In genomic region chr19:46776927-46777911, GRCh38 we compare ENCODE assay signal across 13 cellular contexts. TPM values are rescaled to one million over a fixed set of nuclear protein-coding genes. Genes with fewer than 3 reads are reported as not detected.
DNase-seq lines count a peak whose midpoint lies in the region.
"Had no signal": no experiment of that assay in that cellular context is flagged by ENCODE, and none has a peak within 500 bp of the region (broad histone marks: within the 10 kb centered on the region; RNA-seq: fewer than 3 reads in every experiment).

No MANE protein-coding gene starts in this region.

- in situ Hi-C loops in SK-MEL-5 (cut with HindIII; ENCODE audit: low pct_unique_long_range_greater_than_20kb, low sequenced_read_pairs) = no loop called here

- peaks cover 21 to 26% of the 10 kb centered on the region in 2 donors for H3K4me1 Mint-ChIP-seq in immature natural killer cell

- no peak overlapping the region for H3K4me3 Mint-ChIP-seq in immature natural killer cell
- H3K4me3 Mint-ChIP-seq: naive thymus-derived CD8-positive, alpha-beta T cell had no signal

- H3K36me3 Mint-ChIP-seq in immature natural killer cell = peaks cover 9 to 24% (median 19%) of the 10 kb centered on the region in 3 donors

- peaks cover 0 to 2% (median 0%) of the 10 kb centered on the region in 3 donors for H3K27me3 Mint-ChIP-seq in immature natural killer cell (ENCODE audit: low read depth in 3 of 3)
- H3K27me3 Mint-ChIP-seq: naive thymus-derived CD8-positive, alpha-beta T cell had no signal

- H3K27ac Mint-ChIP-seq in immature natural killer cell = peak overlapping the region in 4 of 6 donors; percentile 37 to 80 (median 49)

- DNase-seq in COLO668 (lab: John Stamatoyannopoulos, UW; ENCODE audit: unreplicated experiment) (peak; percentile 46), GM03348 (ENCODE audit: low spot score) (peak; percentile 24), SK-MEL-5 (ENCODE audit: low read depth, low spot score) (peak; percentile 47), immature natural killer cell (no peak), NCI-H2196 treated with DMSO at 0.1 percent for 48 hours (lab: John Stamatoyannopoulos, UW; ENCODE audit: unreplicated experiment) (no peak), NOMO-1 treated with DMSO at 0.1 percent for 48 hours (lab: John Stamatoyannopoulos, UW; ENCODE audit: unreplicated experiment) (no peak)
- DNase-seq in activated CD8-positive, alpha-beta memory T cell treated with anti-CD3 and anti-CD28 coated beads, Interleukin-2, amount 50 U/mL, for 48 hours = no peak
- DNase-seq: gastrocnemius medialis; KBM-7; naive thymus-derived CD8-positive, alpha-beta T cell; NCI-H187; right lobe of liver; T-helper 1 cell had no signal

- no peaks in the 10 kb centered on the region for H3K9me3 Mint-ChIP-seq in immature natural killer cell
- H3K9me3 Mint-ChIP-seq: naive thymus-derived CD8-positive, alpha-beta T cell had no signal

RNA-seq across cellular contexts. Expression of gene SLC1A5, which starts 11.2 kb away (rescaled TPM):
- total RNA-seq in SK-MEL-5 (2014; rRNA removed; shearing (Covaris generic)) = 90.2 and 105 TPM in 2 replicates
- 221 and 258 TPM in 2 replicates for polyA plus RNA-seq in SK-MEL-5 (2015; cell fraction: cytosol; rRNA removed)
- polyA plus RNA-seq in SK-MEL-5 (2015; cell fraction: nucleus; rRNA removed) = 61.7 and 70.8 TPM in 2 replicates
- polyA plus RNA-seq in immature natural killer cell = 10 to 100 TPM; 17.4 to 37.7 (median 32.6) TPM

RNA-seq across cellular contexts. Expression of gene STRN4, which starts 31.0 kb away (rescaled TPM):
- 52.7 and 61.9 TPM in 2 replicates for total RNA-seq in SK-MEL-5 (2014; rRNA removed; shearing (Covaris generic))
- polyA plus RNA-seq in SK-MEL-5 (2015; cell fraction: cytosol; rRNA removed) = 107 and 144 TPM in 2 replicates
- polyA plus RNA-seq in SK-MEL-5 (2015; cell fraction: nucleus; rRNA removed) = 158 and 177 TPM in 2 replicates
- 10 to 100 TPM in 2 of 3 donors, 1 to 10 TPM in 1; 8.8 to 26.8 (median 10.8) TPM for polyA plus RNA-seq in immature natural killer cell

RNA-seq across cellular contexts. Expression of gene FKRP, which starts 31.4 kb away (rescaled TPM):
- 10.3 and 11.3 TPM in 2 replicates for total RNA-seq in SK-MEL-5 (2014; rRNA removed; shearing (Covaris generic))
- polyA plus RNA-seq in SK-MEL-5 (2015; cell fraction: cytosol; rRNA removed) = 25.0 and 25.4 TPM in 2 replicates
- polyA plus RNA-seq in SK-MEL-5 (2015; cell fraction: nucleus; rRNA removed) = 63.1 and 65.4 TPM in 2 replicates
- polyA plus RNA-seq in immature natural killer cell = 1 to 10 TPM in 2 of 3 donors, not detected in 1; 2.2 to 5.4 TPM

Comparison
In these comparisons a context has a peak if more than half of its experiments do, and no peak if none do; other contexts are left out.
1. DNase-seq: peak in COLO668 (single experiment), GM03348 (single experiment) and SK-MEL-5 (single experiment); none in immature natural killer cell (0 of 3), NCI-H2196 treated with DMSO at 0.1 percent for 48 hours (single experiment), activated CD8-positive, alpha-beta memory T cell treated with anti-CD3 and anti-CD28 coated beads, Interleukin-2, amount 50 U/mL, for 48 hours (single experiment) and NOMO-1 treated with DMSO at 0.1 percent for 48 hours (single experiment).